ENCODE assay signal across 1 cellular context in the genomic region with DNA sequence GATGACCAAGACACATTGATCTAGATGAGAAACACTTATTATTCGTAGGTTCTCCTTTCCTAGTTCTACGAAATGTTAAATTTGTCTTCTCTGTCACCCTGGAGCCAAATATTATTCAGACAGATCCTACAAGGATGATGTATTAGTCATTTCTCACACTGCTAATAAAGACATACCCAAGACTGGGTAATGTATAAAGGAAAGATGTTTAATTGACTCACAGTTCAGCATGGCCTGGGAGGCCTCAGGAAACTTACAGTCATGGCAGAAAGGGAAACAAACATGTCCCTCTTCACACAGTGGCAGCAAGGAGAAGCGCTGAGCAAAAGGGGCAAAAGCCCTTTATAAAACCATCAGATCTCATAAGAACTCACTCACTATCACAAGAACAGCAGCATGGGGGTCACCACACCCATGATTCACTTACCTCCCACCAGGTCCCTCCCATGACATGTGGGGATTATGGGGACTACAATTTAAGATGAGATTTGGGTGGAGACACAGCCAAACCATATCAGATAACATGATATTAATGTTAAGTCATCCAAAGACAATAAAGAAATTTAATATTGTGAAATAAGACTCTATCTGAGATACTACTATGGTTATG.
TF ChIP-seq lines count a peak whose summit lies in the region.

No MANE protein-coding gene starts in this region.

TF ChIP-seq in A549, 52 proteins besides CTCF, POLR2A, EP300 and RAD21:
- TF ChIP-seq, protein P1, sequence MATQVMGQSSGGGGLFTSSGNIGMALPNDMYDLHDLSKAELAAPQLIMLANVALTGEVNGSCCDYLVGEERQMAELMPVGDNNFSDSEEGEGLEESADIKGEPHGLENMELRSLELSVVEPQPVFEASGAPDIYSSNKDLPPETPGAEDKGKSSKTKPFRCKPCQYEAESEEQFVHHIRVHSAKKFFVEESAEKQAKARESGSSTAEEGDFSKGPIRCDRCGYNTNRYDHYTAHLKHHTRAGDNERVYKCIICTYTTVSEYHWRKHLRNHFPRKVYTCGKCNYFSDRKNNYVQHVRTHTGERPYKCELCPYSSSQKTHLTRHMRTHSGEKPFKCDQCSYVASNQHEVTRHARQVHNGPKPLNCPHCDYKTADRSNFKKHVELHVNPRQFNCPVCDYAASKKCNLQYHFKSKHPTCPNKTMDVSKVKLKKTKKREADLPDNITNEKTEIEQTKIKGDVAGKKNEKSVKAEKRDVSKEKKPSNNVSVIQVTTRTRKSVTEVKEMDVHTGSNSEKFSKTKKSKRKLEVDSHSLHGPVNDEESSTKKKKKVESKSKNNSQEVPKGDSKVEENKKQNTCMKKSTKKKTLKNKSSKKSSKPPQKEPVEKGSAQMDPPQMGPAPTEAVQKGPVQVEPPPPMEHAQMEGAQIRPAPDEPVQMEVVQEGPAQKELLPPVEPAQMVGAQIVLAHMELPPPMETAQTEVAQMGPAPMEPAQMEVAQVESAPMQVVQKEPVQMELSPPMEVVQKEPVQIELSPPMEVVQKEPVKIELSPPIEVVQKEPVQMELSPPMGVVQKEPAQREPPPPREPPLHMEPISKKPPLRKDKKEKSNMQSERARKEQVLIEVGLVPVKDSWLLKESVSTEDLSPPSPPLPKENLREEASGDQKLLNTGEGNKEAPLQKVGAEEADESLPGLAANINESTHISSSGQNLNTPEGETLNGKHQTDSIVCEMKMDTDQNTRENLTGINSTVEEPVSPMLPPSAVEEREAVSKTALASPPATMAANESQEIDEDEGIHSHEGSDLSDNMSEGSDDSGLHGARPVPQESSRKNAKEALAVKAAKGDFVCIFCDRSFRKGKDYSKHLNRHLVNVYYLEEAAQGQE (IDR thresholded peaks at IDR 0.05): no peak
- TF ChIP-seq ZFP36 (IDR thresholded peaks at IDR 0.05; ENCODE audit: borderline replicate concordance, partially characterized antibody): no peak
